Comparison of ENCODE assay signal across 26 cellular contexts in genomic region chr2:151815821-151816489, GRCh38. TPM values are rescaled to one million over a fixed set of nuclear protein-coding genes. Genes with fewer than 3 reads are reported as not detected.
A peak's percentile ranks its signal among the peaks of the same experiment; 100 is the strongest.
DNase-seq lines count a peak whose midpoint lies in the region; ATAC-seq, FAIRE-seq and TF ChIP-seq lines count a peak whose summit lies in the region.
"Had no signal": no experiment of that assay in that cellular context is flagged by ENCODE, and none has a peak within 500 bp of the region (broad histone marks: within the 10 kb centered on the region; RNA-seq: fewer than 3 reads in every experiment).

No MANE protein-coding gene starts in this region.

- 98% methylated on average over 9 of the region's 9 CpGs for WGBS in HepG2 (ENCODE audit: low lambda C conversion rate)
- 89% methylated on average over 9 of the region's 9 CpGs for WGBS in right lobe of liver (ENCODE audit: insufficient coverage, low coverage, low lambda C conversion rate, missing lambda C conversion rate)

- TF ChIP-seq EP300 in HepG2 (IDR thresholded peaks at IDR 0.05; ENCODE audit: low read depth in 2 of 2, low read length in 2 of 2) (no peak), HepG2 (CRISPR knock-in tag; IDR thresholded peaks at IDR 0.05; ENCODE audit: borderline replicate concordance) (no peak)

- no peak for TF ChIP-seq RAD21 in HepG2 (CRISPR knock-in tag; IDR thresholded peaks at IDR 0.05)

- BruUV-seq in HepG2 (replicated peaks; lab: Mats Ljungman, UMichigan) = no TSS peak

- H3K79me2 ChIP-seq in HepG2 (ENCODE audit: insufficient read depth, low read length) = peaks cover 64% of the 10 kb centered on the region

- H3K4me3 ChIP-seq in HepG2 (replicated peaks in 1 of 3; ENCODE audit: insufficient read depth in 1 of 3, low read depth in 2 of 3, low read length in 3 of 3) (no peak overlapping the region), right lobe of liver (no peak overlapping the region)
- H3K4me3 ChIP-seq: BLaER1, GM23248 had no signal

- H3K4me2 ChIP-seq in HepG2 (ENCODE audit: low read depth, low read length) = no peak overlapping the region
- H3K4me2 ChIP-seq: BLaER1 had no signal

- no peaks in the 10 kb centered on the region for H3K27me3 ChIP-seq in HepG2 (ENCODE audit: control insufficient read depth in 1 of 2, insufficient read depth in 2 of 2, low read length in 2 of 2)
- no peaks in the 10 kb centered on the region for H3K27me3 ChIP-seq in right lobe of liver
- H3K27me3 ChIP-seq: BLaER1 had no signal

- in situ Hi-C loops in HepG2 (cut with HindIII; ENCODE audit: extremely low pct_ligation_motif_present, low pct_unique_long_range_greater_than_20kb) = no loop called here

- ATAC-seq in HepG2 = no peak; the same call in 2 of the 3 replicates
- no peak for ATAC-seq in right lobe of liver
- no peak for ATAC-seq in WTC11
- ATAC-seq in memory B cell (ENCODE audit: low read depth) = no peak
- ATAC-seq in HG03457 (IDR thresholded peaks at IDR 0.05; ENCODE audit: unreplicated experiment) = no peak
- no peak for ATAC-seq in stimulated activated memory B cell treated with anti-CD40 and anti-IgM and Interleukin-4, amounts not matched to agents 10 μg/mL and 1 μg/mL and 100 μg/mL, for 72 hours
- ATAC-seq: CD8-positive, alpha-beta T cell had no signal

- CTCF ChIA-PET in HepG2 (lab: Yijun Ruan, JAX; ENCODE audit: low intra/inter-chr PET ratio, low total read pairs) = no interaction called here
- CTCF ChIA-PET in WTC11 (lab: Charles Lee) = interaction anchor here (0.6 to 1.1 kb wide), 2 partner anchors 8 to 25 kb away, joined by 3 to 5 read pairs; no protein-coding TSS in a partner anchor

- no peak for DNase-seq in HepG2 (ENCODE audit: low spot score)
- DNase-seq in right lobe of liver = no peak
- no peak for DNase-seq in WTC11 (ENCODE audit: low spot score)
- no peak for DNase-seq in memory B cell (ENCODE audit: low spot score in 2 of 2)
- no peak for DNase-seq in DMS79 (lab: John Stamatoyannopoulos, UW)
- no peak for DNase-seq in NCI-H2029 (lab: John Stamatoyannopoulos, UW)
- DNase-seq: Caco-2; CD4-positive, CD25-positive, alpha-beta regulatory T cell; CD8-positive, alpha-beta T cell; DMS 273 treated with DMSO at 0.1 percent for 48 hours; DMS53; DND-41; GM23248; H7; HCEC 1CT had no signal

- peaks cover 43% of the 10 kb centered on the region for H4K20me1 ChIP-seq in HepG2 (ENCODE audit: insufficient read depth, low read length)

- peak overlapping the region; percentile 28; the same call in 1 of the 2 replicates for H3K27ac Mint-ChIP-seq in WTC11
- H3K27ac Mint-ChIP-seq in memory B cell = peak overlapping the region; percentile 77
- H3K27ac Mint-ChIP-seq in stimulated activated memory B cell treated with anti-CD40 and anti-IgM and Interleukin-4, amounts not matched to agents 10 μg/mL and 1 μg/mL and 100 μg/mL, for 72 hours = no peak overlapping the region
- H3K27ac Mint-ChIP-seq: CD4-positive, CD25-positive, alpha-beta regulatory T cell; CD8-positive, alpha-beta T cell had no signal

- H3K4me3 Mint-ChIP-seq in WTC11 (no peak overlapping the region), memory B cell (no peak overlapping the region)
- H3K4me3 Mint-ChIP-seq in stimulated activated memory B cell treated with anti-CD40 and anti-IgM and Interleukin-4, amounts not matched to agents 10 μg/mL and 1 μg/mL and 100 μg/mL, for 72 hours = no peak overlapping the region
- H3K4me3 Mint-ChIP-seq: B cell; CD8-positive, alpha-beta T cell had no signal

- H3K36me3 Mint-ChIP-seq in WTC11 (peaks cover 31% of the 10 kb centered on the region), memory B cell (peaks cover 19% of the 10 kb centered on the region)
- H3K36me3 Mint-ChIP-seq in stimulated activated memory B cell treated with anti-CD40 and anti-IgM and Interleukin-4, amounts not matched to agents 10 μg/mL and 1 μg/mL and 100 μg/mL, for 72 hours = peaks cover 40% of the 10 kb centered on the region

- H3K9me3 Mint-ChIP-seq in WTC11 (no peaks in the 10 kb centered on the region), memory B cell (no peaks in the 10 kb centered on the region)
- H3K9me3 Mint-ChIP-seq in stimulated activated memory B cell treated with anti-CD40 and anti-IgM and Interleukin-4, amounts not matched to agents 10 μg/mL and 1 μg/mL and 100 μg/mL, for 72 hours = no peaks in the 10 kb centered on the region
- H3K9me3 Mint-ChIP-seq: CD8-positive, alpha-beta T cell had no signal

- intact Hi-C loops in HepG2 (cut with micrococcal nuclease; ENCODE audit: unreplicated experiment) = no loop called here
- intact Hi-C loops in right lobe of liver (cut with DNase I) = no loop called here

- no peak for TF ChIP-seq CTCF in HepG2 (CRISPR knock-in tag; IDR thresholded peaks at IDR 0.05)
- TF ChIP-seq CTCF in right lobe of liver (IDR thresholded peaks at IDR 0.05) = no peak
- no peak for TF ChIP-seq CTCF in WTC11 (IDR thresholded peaks at IDR 0.05)

- H3K27me3 Mint-ChIP-seq in WTC11 (ENCODE audit: low read depth) = no peaks in the 10 kb centered on the region
- H3K27me3 Mint-ChIP-seq in memory B cell = no peaks in the 10 kb centered on the region
- no peaks in the 10 kb centered on the region for H3K27me3 Mint-ChIP-seq in stimulated activated memory B cell treated with anti-CD40 and anti-IgM and Interleukin-4, amounts not matched to agents 10 μg/mL and 1 μg/mL and 100 μg/mL, for 72 hours
- H3K27me3 Mint-ChIP-seq: B cell; CD4-positive, CD25-positive, alpha-beta regulatory T cell had no signal

- H2AFZ ChIP-seq in HepG2 (ENCODE audit: low read length) = no peak overlapping the region
- H2AFZ ChIP-seq: GM23248 had no signal

- no peak for FAIRE-seq in HepG2 (lab: Jason Lieb, UNC)
- FAIRE-seq: A204.1, D721Med, G401.6, GM19239, H1 had no signal

- H3K4me1 ChIP-seq in HepG2 (ENCODE audit: insufficient read depth, low read length) (peaks cover 5% of the 10 kb centered on the region; the same call in 1 of the 2 replicates), right lobe of liver (no peaks in the 10 kb centered on the region)
- H3K4me1 ChIP-seq: BLaER1, Caco-2 had no signal

- H3K4me1 Mint-ChIP-seq in WTC11 (peaks cover 5% of the 10 kb centered on the region), memory B cell (peaks cover 21% of the 10 kb centered on the region)
- peaks cover 22% of the 10 kb centered on the region for H3K4me1 Mint-ChIP-seq in stimulated activated memory B cell treated with anti-CD40 and anti-IgM and Interleukin-4, amounts not matched to agents 10 μg/mL and 1 μg/mL and 100 μg/mL, for 72 hours

- no peak overlapping the region for H3K27ac ChIP-seq in HepG2 (ENCODE audit: extremely low read length, insufficient read depth, low read length)
- H3K27ac ChIP-seq in right lobe of liver = no peak overlapping the region
- H3K27ac ChIP-seq: 22Rv1, BLaER1, C4-2B, GM23248 had no signal

- POLR2A ChIA-PET in HepG2 (lab: Yijun Ruan, JAX) = interaction anchor here (1.5 kb wide), 1 partner anchor 12 kb away, joined by 6 read pairs; the partner anchor contains the start of gene ARL5A
- POLR2A ChIA-PET in WTC11 (lab: Charles Lee) = no interaction called here

- H3K36me3 ChIP-seq in HepG2 (replicated peaks in 1 of 2; ENCODE audit: control insufficient read depth in 1 of 2, insufficient read depth in 2 of 2, low read length in 2 of 2) (peaks cover 16 to 58% of the 10 kb centered on the region in 2 experiments), right lobe of liver (peaks cover 0 to 16% (median 10%) of the 10 kb centered on the region in 4 donors)

- H3K9me3 ChIP-seq in HepG2 (ENCODE audit: low read length) (peaks cover 7% of the 10 kb centered on the region), right lobe of liver (no peaks in the 10 kb centered on the region)
- H3K9me3 ChIP-seq: Caco-2 had no signal

- H3K9ac ChIP-seq in HepG2 (ENCODE audit: insufficient read depth, low read depth, low read length) = no peak overlapping the region
- H3K9ac ChIP-seq: BLaER1, GM23248 had no signal

- TF ChIP-seq POLR2A in HepG2 (IDR thresholded peaks at IDR 0.05; ENCODE audit: insufficient read depth in 1 of 2, low read depth in 2 of 2, low read length in 2 of 2) (no peak), right lobe of liver (IDR thresholded peaks at IDR 0.05) (no peak)

TF ChIP-seq in HepG2, 621 proteins besides CTCF, POLR2A, EP300 and RAD21 (continues in another document):
- TF ChIP-seq RBM22 (optimal IDR thresholded peaks at IDR 0.05; ENCODE audit: low read length) = peak; percentile 73

TF ChIP-seq in WTC11, 78 proteins besides CTCF, POLR2A, EP300 and RAD21 (continues in another document):
- no peak for TF ChIP-seq ESRRA (CRISPR knock-in tag; IDR thresholded peaks at IDR 0.05; ENCODE audit: borderline replicate concordance)
- TF ChIP-seq MXD4 (CRISPR knock-in tag; IDR thresholded peaks at IDR 0.05; ENCODE audit: borderline replicate concordance) = no peak
- no peak for TF ChIP-seq HMGA2 (CRISPR knock-in tag; IDR thresholded peaks at IDR 0.05)
- no peak for TF ChIP-seq ATF3 (CRISPR knock-in tag; conservative IDR thresholded peaks at IDR 0.05)

RNA-seq across cellular contexts. Expression of gene ARL5A, which starts 12.3 kb away (rescaled TPM):
- total RNA-seq in HepG2 (2016; rRNA removed; fragmentation: Illumina TruSeq; extraction: Trizol) (149 and 170 TPM in 2 replicates), right lobe of liver (10 to 100 TPM; 20.0 to 33.3 (median 22.4) TPM), WTC11 (2021) (73.2 to 82.7 TPM (median 74.1 TPM) in 3 replicates)
- 75.4 and 85.0 TPM in 2 replicates for total RNA-seq in HepG2 (2016; cell fraction: cytosol; rRNA removed; fragmentation: Illumina TruSeq; extraction: Trizol; ENCODE audit: low read depth)
- total RNA-seq in HepG2 (2016; cell fraction: insoluble cytoplasmic fraction; rRNA removed; fragmentation: Illumina TruSeq; extraction: Trizol) = 144 and 150 TPM in 2 replicates
- 220 and 225 TPM in 2 replicates for total RNA-seq in HepG2 (2016; cell fraction: membrane; rRNA removed; fragmentation: Illumina TruSeq; extraction: Trizol)
- total RNA-seq in HepG2 (2016; cell fraction: nucleus; rRNA removed; fragmentation: Illumina TruSeq; extraction: Trizol) = 85.9 and 100 TPM in 2 replicates
- 34.2 and 47.5 TPM in 2 replicates for polyA plus RNA-seq in HepG2 (2011; rRNA removed)
- polyA plus RNA-seq in HepG2 (2011; cell fraction: cytosol; rRNA removed) = 23.3 and 35.0 TPM in 2 replicates
- polyA plus RNA-seq in HepG2 (2011; cell fraction: nucleus; rRNA removed) = 21.9 and 29.1 TPM in 2 replicates
- 46.8 and 63.2 TPM in 2 replicates for polyA plus RNA-seq in HepG2 (2012)
- polyA plus RNA-seq in HepG2 (2016; cell fraction: cytosol; fragmentation: Illumina TruSeq; extraction: Trizol; ENCODE audit: low read depth) = 49.2 and 53.4 TPM in 2 replicates
- polyA plus RNA-seq in HepG2 (2016; cell fraction: insoluble cytoplasmic fraction; fragmentation: Illumina TruSeq; extraction: Trizol; ENCODE audit: low read depth) = 78.6 and 90.5 TPM in 2 replicates
- polyA plus RNA-seq in HepG2 (2016; cell fraction: membrane; fragmentation: Illumina TruSeq; extraction: Trizol; ENCODE audit: low read depth) = 89.2 and 108 TPM in 2 replicates
- 53.8 and 56.7 TPM in 2 replicates for polyA plus RNA-seq in HepG2 (2016; cell fraction: nucleus; fragmentation: Illumina TruSeq; extraction: Trizol; ENCODE audit: insufficient read depth, low read depth)
- 8.7 and 27.5 TPM in 2 replicates for polyA minus RNA-seq in HepG2 (2011; rRNA and poly(A)+ RNA removed; ENCODE audit: low replicate concordance)
- polyA minus RNA-seq in HepG2 (2011; cell fraction: cytosol; rRNA and poly(A)+ RNA removed) = 42.2 and 46.0 TPM in 2 replicates
- polyA minus RNA-seq in HepG2 (2011; cell fraction: nucleus; rRNA and poly(A)+ RNA removed) = 141 and 173 TPM in 2 replicates
